1 cellular context compared by ENCODE assay signal in the genomic region with DNA sequence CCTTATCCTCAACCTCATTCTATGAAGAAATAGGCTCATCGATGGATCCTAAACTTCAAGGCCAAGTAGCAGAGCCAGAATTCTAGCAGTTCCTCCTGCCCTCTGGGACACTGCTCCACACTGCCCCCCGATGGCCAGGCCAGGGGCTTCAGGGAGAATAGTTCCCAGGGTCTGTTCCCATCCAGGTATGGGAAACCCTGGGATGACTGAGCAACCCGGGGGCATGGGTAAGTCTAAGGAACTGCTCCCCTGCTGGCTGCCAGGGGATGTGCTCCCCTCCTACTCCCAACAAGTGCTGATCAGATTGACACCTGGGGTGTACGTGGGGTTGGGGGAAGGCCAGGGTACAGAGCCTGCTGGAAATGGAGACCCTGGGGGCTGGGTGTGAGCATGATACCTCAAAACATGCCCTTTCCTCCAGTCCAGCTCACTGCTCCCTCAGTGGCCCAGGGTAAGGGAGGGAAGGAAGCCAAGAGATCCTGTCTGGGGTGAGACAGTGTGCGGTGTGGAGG.
TF ChIP-seq lines count a peak whose summit lies in the region.

No MANE protein-coding gene starts in this region.

TF ChIP-seq in HEK293, 187 proteins besides CTCF, POLR2A, EP300 and RAD21 (continued from another document and continues in another):
- TF ChIP-seq SP2 (tag by site-specific recombination; IDR thresholded peaks at IDR 0.05) (no peak), IKZF3 (tag by site-specific recombination; IDR thresholded peaks at IDR 0.05) (peak; percentile 98), ZNF248 (tag by site-specific recombination; IDR thresholded peaks at IDR 0.05) (no peak), ZNF768 (tag by site-specific recombination; IDR thresholded peaks at IDR 0.05) (no peak), ZNF660 (tag by site-specific recombination; IDR thresholded peaks at IDR 0.05) (peak; percentile 85), ZNF202 (tag by site-specific recombination; IDR thresholded peaks at IDR 0.05; ENCODE audit: borderline replicate concordance) (no peak), ZBTB7A (tag by site-specific recombination; IDR thresholded peaks at IDR 0.05; ENCODE audit: low read depth) (no peak), ZNF404 (tag by site-specific recombination; IDR thresholded peaks at IDR 0.05) (no peak), BCL11A (tag by site-specific recombination; IDR thresholded peaks at IDR 0.05; ENCODE audit: low read depth) (no peak), ZNF514 (tag by site-specific recombination; IDR thresholded peaks at IDR 0.05) (no peak), ZNF214 (tag by site-specific recombination; IDR thresholded peaks at IDR 0.05; ENCODE audit: borderline replicate concordance) (no peak), ZNF664 (tag by site-specific recombination; IDR thresholded peaks at IDR 0.05) (no peak), ZNF645 (tag by site-specific recombination; IDR thresholded peaks at IDR 0.05) (no peak), ZNF280D (tag by site-specific recombination; IDR thresholded peaks at IDR 0.05) (no peak), ZNF561 (tag by site-specific recombination; IDR thresholded peaks at IDR 0.05; ENCODE audit: borderline replicate concordance) (no peak), ZFP69B (tag by site-specific recombination; IDR thresholded peaks at IDR 0.05) (no peak), ZNF350 (tag by site-specific recombination; IDR thresholded peaks at IDR 0.05) (no peak), KLF8 (tag by site-specific recombination; IDR thresholded peaks at IDR 0.05) (no peak), ZXDB (tag by site-specific recombination; IDR thresholded peaks at IDR 0.05) (no peak), ZNF302 (tag by site-specific recombination; IDR thresholded peaks at IDR 0.05; ENCODE audit: low read depth) (no peak), ZNF610 (tag by site-specific recombination; IDR thresholded peaks at IDR 0.05; ENCODE audit: borderline replicate concordance) (no peak), SCRT2 (tag by site-specific recombination; IDR thresholded peaks at IDR 0.05) (peak; percentile 51), ZBTB44 (tag by site-specific recombination; IDR thresholded peaks at IDR 0.05) (no peak), ZNF157 (tag by site-specific recombination; IDR thresholded peaks at IDR 0.05) (no peak), KLF9 (tag by site-specific recombination; IDR thresholded peaks at IDR 0.05; ENCODE audit: low read depth) (no peak), ZNF544 (tag by site-specific recombination; IDR thresholded peaks at IDR 0.05) (no peak), ZBTB20 (tag by site-specific recombination; IDR thresholded peaks at IDR 0.05) (peak; percentile 99), ZNF548 (tag by site-specific recombination; IDR thresholded peaks at IDR 0.05) (no peak), ZNF394 (tag by site-specific recombination; IDR thresholded peaks at IDR 0.05; ENCODE audit: borderline replicate concordance) (no peak), ZNF24 (tag by site-specific recombination; IDR thresholded peaks at IDR 0.05) (no peak), ZNF629 (tag by site-specific recombination; IDR thresholded peaks at IDR 0.05) (0 out of 2 replicates have a peak, but pooled peaks have one; percentile 22), ZBTB48 (tag by site-specific recombination; IDR thresholded peaks at IDR 0.05) (peak; percentile 39; the same call in 1 of the 2 replicates), ZNF510 (tag by site-specific recombination; IDR thresholded peaks at IDR 0.05; ENCODE audit: insufficient replicate concordance) (no peak), ZNF114 (tag by site-specific recombination; IDR thresholded peaks at IDR 0.05) (no peak), GLIS2 (tag by site-specific recombination; IDR thresholded peaks at IDR 0.05) (0 out of 2 replicates have a peak, but pooled peaks have one; percentile 13), ZNF600 (tag by site-specific recombination; IDR thresholded peaks at IDR 0.05) (peak; percentile 62; the same call in 1 of the 2 replicates), GLI4 (tag by site-specific recombination; IDR thresholded peaks at IDR 0.05) (no peak), ZNF621 (tag by site-specific recombination; IDR thresholded peaks at IDR 0.05) (no peak), BCL11B (tag by site-specific recombination; IDR thresholded peaks at IDR 0.05; ENCODE audit: low read depth) (no peak), TRIM28 (IDR thresholded peaks at IDR 0.05; ENCODE audit: borderline replicate concordance, low read length) (no peak), ZNF221 (tag by site-specific recombination; IDR thresholded peaks at IDR 0.05; ENCODE audit: borderline replicate concordance) (no peak), ZNF391 (tag by site-specific recombination; IDR thresholded peaks at IDR 0.05; ENCODE audit: borderline replicate concordance, low read depth) (no peak), ZNF324 (tag by site-specific recombination; IDR thresholded peaks at IDR 0.05) (no peak), KLF16 (tag by site-specific recombination; IDR thresholded peaks at IDR 0.05) (no peak)
- TF ChIP-seq, protein P1, sequence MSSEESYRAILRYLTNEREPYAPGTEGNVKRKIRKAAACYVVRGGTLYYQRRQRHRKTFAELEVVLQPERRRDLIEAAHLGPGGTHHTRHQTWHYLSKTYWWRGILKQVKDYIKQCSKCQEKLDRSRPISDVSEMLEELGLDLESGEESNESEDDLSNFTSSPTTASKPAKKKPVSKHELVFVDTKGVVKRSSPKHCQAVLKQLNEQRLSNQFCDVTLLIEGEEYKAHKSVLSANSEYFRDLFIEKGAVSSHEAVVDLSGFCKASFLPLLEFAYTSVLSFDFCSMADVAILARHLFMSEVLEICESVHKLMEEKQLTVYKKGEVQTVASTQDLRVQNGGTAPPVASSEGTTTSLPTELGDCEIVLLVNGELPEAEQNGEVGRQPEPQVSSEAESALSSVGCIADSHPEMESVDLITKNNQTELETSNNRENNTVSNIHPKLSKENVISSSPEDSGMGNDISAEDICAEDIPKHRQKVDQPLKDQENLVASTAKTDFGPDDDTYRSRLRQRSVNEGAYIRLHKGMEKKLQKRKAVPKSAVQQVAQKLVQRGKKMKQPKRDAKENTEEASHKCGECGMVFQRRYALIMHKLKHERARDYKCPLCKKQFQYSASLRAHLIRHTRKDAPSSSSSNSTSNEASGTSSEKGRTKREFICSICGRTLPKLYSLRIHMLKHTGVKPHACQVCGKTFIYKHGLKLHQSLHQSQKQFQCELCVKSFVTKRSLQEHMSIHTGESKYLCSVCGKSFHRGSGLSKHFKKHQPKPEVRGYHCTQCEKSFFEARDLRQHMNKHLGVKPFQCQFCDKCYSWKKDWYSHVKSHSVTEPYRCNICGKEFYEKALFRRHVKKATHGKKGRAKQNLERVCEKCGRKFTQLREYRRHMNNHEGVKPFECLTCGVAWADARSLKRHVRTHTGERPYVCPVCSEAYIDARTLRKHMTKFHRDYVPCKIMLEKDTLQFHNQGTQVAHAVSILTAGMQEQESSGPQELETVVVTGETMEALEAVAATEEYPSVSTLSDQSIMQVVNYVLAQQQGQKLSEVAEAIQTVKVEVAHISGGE (tag by site-specific recombination; conservative IDR thresholded peaks at IDR 0.05; ENCODE audit: low read depth) = no peak
- TF ChIP-seq, protein P2, sequence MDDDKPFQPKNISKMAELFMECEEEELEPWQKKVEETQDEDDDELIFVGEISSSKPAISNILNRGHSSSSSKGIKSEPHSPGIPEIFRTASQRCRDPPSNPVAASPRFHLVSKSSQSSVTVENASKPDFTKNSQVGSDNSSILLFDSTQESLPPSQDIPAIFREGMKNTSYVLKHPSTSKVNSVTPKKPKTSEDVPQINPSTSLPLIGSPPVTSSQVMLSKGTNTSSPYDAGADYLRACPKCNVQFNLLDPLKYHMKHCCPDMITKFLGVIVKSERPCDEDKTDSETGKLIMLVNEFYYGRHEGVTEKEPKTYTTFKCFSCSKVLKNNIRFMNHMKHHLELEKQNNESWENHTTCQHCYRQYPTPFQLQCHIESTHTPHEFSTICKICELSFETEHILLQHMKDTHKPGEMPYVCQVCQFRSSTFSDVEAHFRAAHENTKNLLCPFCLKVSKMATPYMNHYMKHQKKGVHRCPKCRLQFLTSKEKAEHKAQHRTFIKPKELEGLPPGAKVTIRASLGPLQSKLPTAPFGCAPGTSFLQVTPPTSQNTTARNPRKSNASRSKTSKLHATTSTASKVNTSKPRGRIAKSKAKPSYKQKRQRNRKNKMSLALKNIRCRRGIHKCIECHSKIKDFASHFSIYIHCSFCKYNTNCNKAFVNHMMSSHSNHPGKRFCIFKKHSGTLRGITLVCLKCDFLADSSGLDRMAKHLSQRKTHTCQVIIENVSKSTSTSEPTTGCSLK (tag by site-specific recombination; IDR thresholded peaks at IDR 0.05) = no peak
- TF ChIP-seq, protein P3, sequence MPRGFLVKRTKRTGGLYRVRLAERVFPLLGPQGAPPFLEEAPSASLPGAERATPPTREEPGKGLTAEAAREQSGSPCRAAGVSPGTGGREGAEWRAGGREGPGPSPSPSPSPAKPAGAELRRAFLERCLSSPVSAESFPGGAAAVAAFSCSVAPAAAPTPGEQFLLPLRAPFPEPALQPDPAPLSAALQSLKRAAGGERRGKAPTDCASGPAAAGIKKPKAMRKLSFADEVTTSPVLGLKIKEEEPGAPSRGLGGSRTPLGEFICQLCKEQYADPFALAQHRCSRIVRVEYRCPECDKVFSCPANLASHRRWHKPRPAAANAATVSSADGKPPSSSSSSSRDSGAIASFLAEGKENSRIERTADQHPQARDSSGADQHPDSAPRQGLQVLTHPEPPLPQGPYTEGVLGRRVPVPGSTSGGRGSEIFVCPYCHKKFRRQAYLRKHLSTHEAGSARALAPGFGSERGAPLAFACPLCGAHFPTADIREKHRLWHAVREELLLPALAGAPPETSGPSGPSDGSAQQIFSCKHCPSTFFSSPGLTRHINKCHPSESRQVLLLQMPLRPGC (tag by site-specific recombination; IDR thresholded peaks at IDR 0.05) = no peak
- TF ChIP-seq, protein P4, sequence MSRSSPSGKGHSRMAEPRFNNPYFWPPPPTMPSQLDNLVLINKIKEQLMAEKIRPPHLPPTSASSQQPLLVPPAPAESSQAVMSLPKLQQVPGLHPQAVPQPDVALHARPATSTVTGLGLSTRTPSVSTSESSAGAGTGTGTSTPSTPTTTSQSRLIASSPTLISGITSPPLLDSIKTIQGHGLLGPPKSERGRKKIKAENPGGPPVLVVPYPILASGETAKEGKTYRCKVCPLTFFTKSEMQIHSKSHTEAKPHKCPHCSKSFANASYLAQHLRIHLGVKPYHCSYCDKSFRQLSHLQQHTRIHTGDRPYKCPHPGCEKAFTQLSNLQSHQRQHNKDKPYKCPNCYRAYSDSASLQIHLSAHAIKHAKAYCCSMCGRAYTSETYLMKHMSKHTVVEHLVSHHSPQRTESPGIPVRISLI (tag by site-specific recombination; IDR thresholded peaks at IDR 0.05) = no peak
- TF ChIP-seq, protein P5, sequence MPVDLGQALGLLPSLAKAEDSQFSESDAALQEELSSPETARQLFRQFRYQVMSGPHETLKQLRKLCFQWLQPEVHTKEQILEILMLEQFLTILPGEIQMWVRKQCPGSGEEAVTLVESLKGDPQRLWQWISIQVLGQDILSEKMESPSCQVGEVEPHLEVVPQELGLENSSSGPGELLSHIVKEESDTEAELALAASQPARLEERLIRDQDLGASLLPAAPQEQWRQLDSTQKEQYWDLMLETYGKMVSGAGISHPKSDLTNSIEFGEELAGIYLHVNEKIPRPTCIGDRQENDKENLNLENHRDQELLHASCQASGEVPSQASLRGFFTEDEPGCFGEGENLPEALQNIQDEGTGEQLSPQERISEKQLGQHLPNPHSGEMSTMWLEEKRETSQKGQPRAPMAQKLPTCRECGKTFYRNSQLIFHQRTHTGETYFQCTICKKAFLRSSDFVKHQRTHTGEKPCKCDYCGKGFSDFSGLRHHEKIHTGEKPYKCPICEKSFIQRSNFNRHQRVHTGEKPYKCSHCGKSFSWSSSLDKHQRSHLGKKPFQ (tag by site-specific recombination; IDR thresholded peaks at IDR 0.05) = no peak
- TF ChIP-seq, protein P6, sequence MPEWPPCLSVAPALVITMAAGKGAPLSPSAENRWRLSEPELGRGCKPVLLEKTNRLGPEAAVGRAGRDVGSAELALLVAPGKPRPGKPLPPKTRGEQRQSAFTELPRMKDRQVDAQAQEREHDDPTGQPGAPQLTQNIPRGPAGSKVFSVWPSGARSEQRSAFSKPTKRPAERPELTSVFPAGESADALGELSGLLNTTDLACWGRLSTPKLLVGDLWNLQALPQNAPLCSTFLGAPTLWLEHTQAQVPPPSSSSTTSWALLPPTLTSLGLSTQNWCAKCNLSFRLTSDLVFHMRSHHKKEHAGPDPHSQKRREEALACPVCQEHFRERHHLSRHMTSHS (tag by site-specific recombination; IDR thresholded peaks at IDR 0.05) = no peak
